ENCODE assay signal across 19 cellular contexts in genomic region chr6:12134991-12135390, GRCh38.
"Had no signal": no experiment of that assay in that cellular context is flagged by ENCODE, and none has a peak within 500 bp of the region (broad histone marks: within the 10 kb centered on the region; RNA-seq: fewer than 3 reads in every experiment).

No MANE protein-coding gene starts in this region.

- ATAC-seq: Panc1, PC-3, SK-N-SH treated with all-trans-retinoic acid at 6 μM for 48 hours had no signal

- DNase-seq: Karpas-422, KG1, MM.1S, NCI-H1092 treated with DMSO at 0.1 percent for 48 hours, NCI-H1436, NCI-H187, NCI-H2029, NCI-H2081 treated with DMSO at 0.1 percent for 48 hours, NCI-H2171, NCI-H226, NCI-H446, NCI-H510A, NCI-H524 treated with DMSO at 0.1 percent for 48 hours, NCI-H69, NCI-H774, PC-3, SHP77 had no signal
